In the genomic region with DNA sequence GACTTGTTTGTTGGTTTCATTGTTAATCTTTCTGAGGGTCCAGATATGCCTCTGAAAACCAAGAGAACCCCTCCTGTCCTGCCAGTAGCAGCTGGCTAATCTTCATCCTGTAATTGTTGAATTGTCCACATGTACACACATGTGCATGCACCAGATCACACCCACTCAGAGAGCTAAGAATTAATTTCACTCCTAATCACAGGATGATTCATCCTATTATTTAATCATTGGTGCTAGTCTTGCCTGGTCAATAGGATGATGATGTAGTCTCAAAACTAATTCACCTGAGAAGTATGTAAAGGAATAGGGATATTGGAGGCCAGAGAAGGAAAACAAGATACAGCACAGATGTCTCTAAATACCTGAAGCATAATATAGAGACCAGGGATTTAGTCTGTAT, we compare ENCODE assay signal across 24 cellular contexts. TPM values are rescaled to one million over a fixed set of nuclear protein-coding genes. Genes with fewer than 3 reads are reported as not detected.
"Had no signal": no experiment of that assay in that cellular context is flagged by ENCODE, and none has a peak within 500 bp of the region (broad histone marks: within the 10 kb centered on the region; RNA-seq: fewer than 3 reads in every experiment).

No MANE protein-coding gene starts in this region.

- H3K27me3 ChIP-seq: dorsolateral prefrontal cortex, esophagus squamous epithelium, testis, tibial nerve, upper lobe of right lung, vagina had no signal

- DNase-seq: cortex of kidney; dorsolateral prefrontal cortex; effector CD8-positive, alpha-beta T cell; esophagus squamous epithelium; foreskin fibroblast; left colon; left ventricle myocardium superior; naive thymus-derived CD4-positive, alpha-beta T cell; nephron progenitor cell; psoas muscle; stimulated activated CD4-positive, alpha-beta T cell treated with anti-CD3 and anti-CD28 coated beads, Interleukin-2, amount 100 ng/mL, for 48 hours; stimulated activated naive B cell treated with anti-CD40 and anti-IgM and Interleukin-4, amounts not matched to agents 10 μg/mL and 1 μg/mL and 100 μg/mL, for 72 hours; stimulated activated naive CD8-positive, alpha-beta T cell treated with anti-CD3 and anti-CD28 coated beads, Interleukin-15, amount 100 ng/mL, for 72 hours; testis; upper lobe of right lung had no signal

- H3K36me3 Mint-ChIP-seq: naive thymus-derived CD4-positive, alpha-beta T cell; stimulated activated naive B cell treated with anti-CD40 and anti-IgM and Interleukin-4, amounts not matched to agents 10 μg/mL and 1 μg/mL and 100 μg/mL, for 72 hours had no signal

- ATAC-seq: left colon; left ventricle myocardium superior; naive thymus-derived CD4-positive, alpha-beta T cell; psoas muscle; stimulated activated naive B cell treated with anti-CD40 and anti-IgM and Interleukin-4, amounts not matched to agents 10 μg/mL and 1 μg/mL and 100 μg/mL, for 72 hours; stimulated activated naive CD8-positive, alpha-beta T cell treated with anti-CD3 and anti-CD28 coated beads, Interleukin-15, amount 100 ng/mL, for 72 hours; upper lobe of right lung had no signal

- H3K9me3 Mint-ChIP-seq: nephron progenitor cell; stimulated activated naive B cell treated with anti-CD40 and anti-IgM and Interleukin-4, amounts not matched to agents 10 μg/mL and 1 μg/mL and 100 μg/mL, for 72 hours; stimulated activated naive CD8-positive, alpha-beta T cell treated with anti-CD3 and anti-CD28 coated beads, Interleukin-15, amount 100 ng/mL, for 72 hours had no signal

- H3K4me1 Mint-ChIP-seq: naive thymus-derived CD4-positive, alpha-beta T cell; nephron progenitor cell; stimulated activated naive B cell treated with anti-CD40 and anti-IgM and Interleukin-4, amounts not matched to agents 10 μg/mL and 1 μg/mL and 100 μg/mL, for 72 hours; stimulated activated naive CD8-positive, alpha-beta T cell treated with anti-CD3 and anti-CD28 coated beads, Interleukin-15, amount 100 ng/mL, for 72 hours had no signal

- H3K27ac Mint-ChIP-seq: naive thymus-derived CD4-positive, alpha-beta T cell; nephron progenitor cell; stimulated activated naive B cell treated with anti-CD40 and anti-IgM and Interleukin-4, amounts not matched to agents 10 μg/mL and 1 μg/mL and 100 μg/mL, for 72 hours; stimulated activated naive CD8-positive, alpha-beta T cell treated with anti-CD3 and anti-CD28 coated beads, Interleukin-15, amount 100 ng/mL, for 72 hours had no signal

- H3K9me3 ChIP-seq: esophagus squamous epithelium, psoas muscle, testis, tibial nerve, upper lobe of right lung, vagina had no signal

- H3K4me2 ChIP-seq: smooth muscle cell had no signal

- H3K27ac ChIP-seq: dorsolateral prefrontal cortex, esophagus squamous epithelium, psoas muscle, testis, tibial nerve, upper lobe of right lung, vagina had no signal

- H3K4me1 ChIP-seq: psoas muscle, testis, tibial nerve, upper lobe of right lung, vagina had no signal

- H3K36me3 ChIP-seq: esophagus squamous epithelium, tibial nerve, upper lobe of right lung, vagina had no signal

- H3K4me3 Mint-ChIP-seq: naive thymus-derived CD4-positive, alpha-beta T cell; nephron progenitor cell; stimulated activated naive B cell treated with anti-CD40 and anti-IgM and Interleukin-4, amounts not matched to agents 10 μg/mL and 1 μg/mL and 100 μg/mL, for 72 hours; stimulated activated naive CD8-positive, alpha-beta T cell treated with anti-CD3 and anti-CD28 coated beads, Interleukin-15, amount 100 ng/mL, for 72 hours had no signal

- H3K4me3 ChIP-seq: dorsolateral prefrontal cortex, esophagus squamous epithelium, psoas muscle, smooth muscle cell, testis, tibial nerve, upper lobe of right lung, vagina had no signal

RNA-seq across cellular contexts. Expression of gene AHSG, which starts 7.8 kb away (rescaled TPM):
- total RNA-seq: esophagus squamous epithelium; kidney epithelial cell; left colon; left ventricle myocardium superior; lung microvascular endothelial cell; mesenteric fat pad; mononuclear cell; naive thymus-derived CD4-positive, alpha-beta T cell; omental fat pad; psoas muscle; subcutaneous adipose tissue; tibial nerve; upper lobe of right lung; vagina had no signal
- polyA plus RNA-seq: naive thymus-derived CD4-positive, alpha-beta T cell; psoas muscle had no signal

RNA-seq across cellular contexts. Expression of gene FETUB, which starts 35.1 kb away (rescaled TPM):
- total RNA-seq: kidney epithelial cell; left colon; left ventricle myocardium superior; lung microvascular endothelial cell; mesenteric fat pad; mononuclear cell; naive thymus-derived CD4-positive, alpha-beta T cell; omental fat pad; psoas muscle; subcutaneous adipose tissue; tibial nerve; upper lobe of right lung had no signal
- polyA plus RNA-seq: naive thymus-derived CD4-positive, alpha-beta T cell; psoas muscle; smooth muscle cell had no signal
